Comparison of ENCODE assay signal across 6 cellular contexts in genomic region chr6:169660751-169661150, GRCh38. TPM values are rescaled to one million over a fixed set of nuclear protein-coding genes. Genes with fewer than 3 reads are reported as not detected.
DNase-seq lines count a peak whose midpoint lies in the region; ATAC-seq, FAIRE-seq and TF ChIP-seq lines count a peak whose summit lies in the region.
"Not testable (repeated sequence)": the region's sequence is repeated elsewhere in the genome, so short reads cannot be mapped to it uniquely, and the experiment has no call there.

No MANE protein-coding gene starts in this region.

- not testable (repeated sequence) for BruUV-seq in K562 (replicated peaks; lab: Mats Ljungman, UMichigan)

- intact Hi-C loops in K562 (cut with micrococcal nuclease); Right ventricle myocardium superior (cut with DNase I); upper lobe of right lung (cut with DNase I): not testable (repeated sequence)

- not testable (repeated sequence) for H3K4me2 ChIP-seq in K562 (ENCODE audit: insufficient read depth, low read length)

- not testable (repeated sequence) for H3K4me1 ChIP-seq in HEK293 (ENCODE audit: control insufficient read depth, insufficient read depth, low read length); K562 (replicated peaks in 1 of 2; ENCODE audit: control insufficient read depth in 2 of 2, insufficient read depth in 2 of 2, low read length in 2 of 2); upper lobe of right lung

- TF ChIP-seq EP300 in K562 (IDR thresholded peaks at IDR 0.05; ENCODE audit: low read length): not testable (repeated sequence)

- in situ Hi-C loops in K562 (cut with MboI): not testable (repeated sequence)

- not testable (repeated sequence) for H3K27ac Mint-ChIP-seq in osteocyte (ENCODE audit: unreplicated experiment)

- H3K9me3 ChIP-seq in HEK293 (ENCODE audit: control insufficient read depth, insufficient read depth, low read depth, low read length); K562 (replicated peaks; ENCODE audit: control insufficient read depth, insufficient read depth, low read depth, low read length); upper lobe of right lung: not testable (repeated sequence)

- H3K27me3 ChIP-seq in H7 (ENCODE audit: control insufficient read depth, insufficient read depth, low read length); K562 (ENCODE audit: control insufficient read depth in 2 of 2, insufficient read depth in 2 of 2, low read length in 2 of 2); upper lobe of right lung: not testable (repeated sequence)

- CTCF ChIA-PET in HEK293 (lab: Yijun Ruan, JAX): interaction anchor here (0.6 to 0.7 kb wide), 3 partner anchors 28 to 563 kb away, joined by 3 read pairs; no protein-coding TSS in a partner anchor
- CTCF ChIA-PET in K562 (lab: Yijun Ruan, JAX; ENCODE audit: low intra/inter-chr PET ratio): not testable (repeated sequence)

- peak; percentile 35 for DNase-seq in H7
- not testable (repeated sequence) for DNase-seq in K562 (ENCODE audit: extremely low read depth in 1 of 4, low spot score in 3 of 4); Right ventricle myocardium superior
- peak; percentile 86 for DNase-seq in osteocyte (ENCODE audit: extremely low spot score, unreplicated experiment)
- peak; percentile 62 for DNase-seq in upper lobe of right lung

- TF ChIP-seq POLR2A in K562 (conservative IDR thresholded peaks at IDR 0.05): not testable (repeated sequence)

- H3K27me3 Mint-ChIP-seq in osteocyte (ENCODE audit: unreplicated experiment): not testable (repeated sequence)

- POLR2A ChIA-PET in HEK293 (lab: Yijun Ruan, JAX): not testable (repeated sequence)
- POLR2A ChIA-PET in K562 (lab: Yijun Ruan, JAX): interaction anchor here (1.9 kb wide), 1 partner anchor 10 kb away, joined by 5 read pairs; no protein-coding TSS in a partner anchor

- not testable (repeated sequence) for H3K9me3 Mint-ChIP-seq in osteocyte (ENCODE audit: unreplicated experiment)

- H3K4me3 Mint-ChIP-seq in osteocyte (ENCODE audit: unreplicated experiment): not testable (repeated sequence)

- not testable (repeated sequence) for ATAC-seq in K562, upper lobe of right lung
- ATAC-seq in Right ventricle myocardium superior (ENCODE audit: poor library complexity): peak; percentile 22

- not testable (repeated sequence) for H2AFZ ChIP-seq in K562 (ENCODE audit: low read depth, low read length)

- not testable (repeated sequence) for H3K9me1 ChIP-seq in K562 (ENCODE audit: control insufficient read depth, insufficient read depth, low read length)

- not testable (repeated sequence) for H3K9ac ChIP-seq in K562 (ENCODE audit: insufficient read depth in 1 of 2, low read depth in 2 of 2, low read length in 2 of 2)

- H3K27ac ChIP-seq in HEK293 (ENCODE audit: extremely low read depth, low read depth, low read length); K562 (ENCODE audit: extremely low read depth, low read depth, low read length); upper lobe of right lung: not testable (repeated sequence)

- not testable (repeated sequence) for H4K20me1 ChIP-seq in K562 (replicated peaks; ENCODE audit: control insufficient read depth, insufficient read depth, low read length)

- FAIRE-seq in K562 (lab: Jason Lieb, UNC): not testable (repeated sequence)

- not testable (repeated sequence) for H3K4me1 Mint-ChIP-seq in osteocyte (ENCODE audit: unreplicated experiment)

- not testable (repeated sequence) for TF ChIP-seq CTCF in HEK293 (tag by site-specific recombination; IDR thresholded peaks at IDR 0.05); K562 (IDR thresholded peaks at IDR 0.05 in 2 of 3, conservative IDR thresholded peaks at IDR 0.05 in 1 of 3; ENCODE audit: insufficient read depth in 2 of 3, low read depth in 1 of 3, low read length in 3 of 3); osteocyte (IDR thresholded peaks at IDR 0.05); upper lobe of right lung (IDR thresholded peaks at IDR 0.05)

- H3K36me3 ChIP-seq in H7 (replicated peaks; ENCODE audit: control insufficient read depth, insufficient read depth, low read length) (peaks cover 24% of the 10 kb centered on the region), HEK293 (ENCODE audit: control insufficient read depth in 2 of 2, insufficient read depth in 1 of 2, low read length in 2 of 2) (peaks cover 11 to 88% of the 10 kb centered on the region in 2 experiments; a peak in 2 of 3 replicates), K562 (ENCODE audit: control insufficient read depth, insufficient read depth, low read length) (peaks cover 69% of the 10 kb centered on the region)
- not testable (repeated sequence) for H3K36me3 ChIP-seq in upper lobe of right lung

- H3K79me2 ChIP-seq in K562 (ENCODE audit: control insufficient read depth, insufficient read depth, low read length): not testable (repeated sequence)

- H3K36me3 Mint-ChIP-seq in osteocyte (ENCODE audit: unreplicated experiment): peaks cover 28% of the 10 kb centered on the region

- not testable (repeated sequence) for TF ChIP-seq RAD21 in K562 (CRISPR knock-in tag; conservative IDR thresholded peaks at IDR 0.05 in 1 of 2, IDR thresholded peaks at IDR 0.05 in 1 of 2)

- WGBS in K562 (ENCODE audit: insufficient coverage, low coverage, missing lambda C conversion rate): 89% methylated on average over 15 of the region's 20 CpGs

- H3K4me3 ChIP-seq in H7 (ENCODE audit: insufficient read depth, low read depth, low read length); HEK293 (ENCODE audit: low read depth, low read length); K562; upper lobe of right lung: not testable (repeated sequence)

TF ChIP-seq in HEK293, 187 proteins besides CTCF, POLR2A, EP300 and RAD21:
- 0 out of 2 replicates have a peak, but pooled peaks have one; percentile 16 for TF ChIP-seq ZFHX2 (tag by site-specific recombination; conservative IDR thresholded peaks at IDR 0.05)
TF ChIP-seq in HEK293: peak in this region for 1; not testable (repeated sequence) for 186.

TF ChIP-seq in K562, 482 proteins besides CTCF, POLR2A, EP300 and RAD21:
- peak; percentile 28; the same call in 1 of the 2 replicates for TF ChIP-seq POLR2G (IDR thresholded peaks at IDR 0.05; ENCODE audit: low read depth, low read length)

RNA-seq across cellular contexts. Expression of gene WDR27, which starts 41.1 kb away (rescaled TPM):
- total RNA-seq in H7 (2014; rRNA removed; shearing (Covaris generic)): 45.4 and 64.0 TPM in 2 replicates
- total RNA-seq in K562 (2011; cell fraction: chromatin; rRNA removed; ENCODE audit: low replicate concordance): 556 and 619 TPM in 2 replicates
- 297 and 303 TPM in 2 replicates for total RNA-seq in K562 (2011; cell fraction: nucleolus; rRNA removed)
- total RNA-seq in K562 (2011; cell fraction: nucleoplasm; rRNA removed): 373 and 427 TPM in 2 replicates
- total RNA-seq in K562 (2014; rRNA removed) (33.9 and 37.4 TPM in 2 replicates), K562 (2014; rRNA removed; fragmentation: Illumina TruSeq; extraction: Trizol) (19.9 and 22.2 TPM in 2 replicates), K562 (2015; rRNA removed; fragmentation: Illumina TruSeq; extraction: Trizol) (20.4 TPM in 2 replicates), K562 (2021) (49.7 and 58.7 TPM in 2 replicates), Right ventricle myocardium superior (9.0 TPM), osteocyte (37.0 and 37.4 TPM in 2 replicates), upper lobe of right lung (39.0 TPM)
- polyA plus RNA-seq in K562 (2011; rRNA removed) (77.2 and 85.6 TPM in 2 replicates), K562 (2014; fragmentation: Illumina TruSeq; extraction: Trizol) (22.7 and 23.3 TPM in 2 replicates), K562 (2014; fragmentation: Nextera tagmentation; extraction: Ambion mirVana) (1 to 10 TPM; 4.3 to 5.1 TPM), K562 (2014; rRNA removed) (61.2 and 71.8 TPM in 2 replicates)
- polyA plus RNA-seq in K562 (2011; cell fraction: cytosol; rRNA removed): 33.4 and 42.3 TPM in 2 replicates
- 811 and 959 TPM in 2 replicates for polyA plus RNA-seq in K562 (2011; cell fraction: nucleus; rRNA removed)
- 30.5 and 38.0 TPM in 2 replicates for polyA plus RNA-seq in K562 (2012)
- polyA minus RNA-seq in K562 (2011; rRNA and poly(A)+ RNA removed): 60.4 and 66.1 TPM in 2 replicates
- 23.3 and 36.5 TPM in 2 replicates for polyA minus RNA-seq in K562 (2011; cell fraction: cytosol; rRNA and poly(A)+ RNA removed)
- 221 and 226 TPM in 2 replicates for polyA minus RNA-seq in K562 (2011; cell fraction: nucleus; rRNA and poly(A)+ RNA removed)

RNA-seq across cellular contexts. Expression of gene C6orf120, which starts 41.2 kb away (rescaled TPM):
- 34.0 and 34.8 TPM in 2 replicates for total RNA-seq in H7 (2014; rRNA removed; shearing (Covaris generic))
- 17.5 and 28.0 TPM in 2 replicates for total RNA-seq in K562 (2011; cell fraction: chromatin; rRNA removed; ENCODE audit: low replicate concordance)
- 25.8 and 28.7 TPM in 2 replicates for total RNA-seq in K562 (2011; cell fraction: nucleolus; rRNA removed)
- total RNA-seq in K562 (2011; cell fraction: nucleoplasm; rRNA removed): 29.4 and 46.3 TPM in 2 replicates
- total RNA-seq in K562 (2014; rRNA removed) (43.5 and 47.6 TPM in 2 replicates), K562 (2014; rRNA removed; fragmentation: Illumina TruSeq; extraction: Trizol) (37.2 and 40.8 TPM in 2 replicates), K562 (2015; rRNA removed; fragmentation: Illumina TruSeq; extraction: Trizol) (37.4 and 42.8 TPM in 2 replicates), K562 (2021) (44.9 and 49.7 TPM in 2 replicates), Right ventricle myocardium superior (14.0 TPM), osteocyte (32.3 and 33.1 TPM in 2 replicates), upper lobe of right lung (22.0 TPM)
- polyA plus RNA-seq in K562 (2011; rRNA removed) (23.2 and 32.6 TPM in 2 replicates), K562 (2014; fragmentation: Illumina TruSeq; extraction: Trizol) (33.2 and 36.3 TPM in 2 replicates), K562 (2014; fragmentation: Nextera tagmentation; extraction: Ambion mirVana) (1 to 10 TPM; 7.7 to 9.7 TPM), K562 (2014; rRNA removed) (34.8 and 42.3 TPM in 2 replicates)
- 15.9 and 25.0 TPM in 2 replicates for polyA plus RNA-seq in K562 (2011; cell fraction: cytosol; rRNA removed)
- 14.4 and 18.9 TPM in 2 replicates for polyA plus RNA-seq in K562 (2011; cell fraction: nucleus; rRNA removed)
- polyA plus RNA-seq in K562 (2012): 32.3 and 37.0 TPM in 2 replicates
- 21.8 and 21.9 TPM in 2 replicates for polyA minus RNA-seq in K562 (2011; rRNA and poly(A)+ RNA removed)
- 16.1 and 16.3 TPM in 2 replicates for polyA minus RNA-seq in K562 (2011; cell fraction: cytosol; rRNA and poly(A)+ RNA removed)
- polyA minus RNA-seq in K562 (2011; cell fraction: nucleus; rRNA and poly(A)+ RNA removed): 20.7 and 29.2 TPM in 2 replicates
